ENCODE assay signal across 9 cellular contexts in genomic region chr3:183554377-183554776, GRCh38. TPM values are rescaled to one million over a fixed set of nuclear protein-coding genes. Genes with fewer than 3 reads are reported as not detected.
DNase-seq lines count a peak whose midpoint lies in the region; ATAC-seq and TF ChIP-seq lines count a peak whose summit lies in the region.
"Had no signal": no experiment of that assay in that cellular context is flagged by ENCODE, and none has a peak within 500 bp of the region (broad histone marks: within the 10 kb centered on the region; RNA-seq: fewer than 3 reads in every experiment).

No MANE protein-coding gene starts in this region.

- H3K4me3 Mint-ChIP-seq in activated naive CD8-positive, alpha-beta T cell treated with anti-CD3 and anti-CD28 coated beads for 36 hours, result peak overlapping the region; percentile 99

- H3K27ac ChIP-seq in skeletal muscle tissue (ENCODE audit: low read depth, low read length) (peak overlapping the region; percentile 11), thyroid gland (no peak overlapping the region)

- H3K9me3 Mint-ChIP-seq in activated naive CD8-positive, alpha-beta T cell treated with anti-CD3 and anti-CD28 coated beads for 36 hours, result peaks cover 1% of the 10 kb centered on the region

- TF ChIP-seq POLR2A in thyroid gland (IDR thresholded peaks at IDR 0.05), result no peak

- DNase-seq in NOMO-1 treated with DMSO at 0.1 percent for 48 hours (lab: John Stamatoyannopoulos, UW; ENCODE audit: unreplicated experiment) (peak; percentile 66), NOMO-1 treated with dmso at 0.1 percent for 144 hours (lab: John Stamatoyannopoulos, UW; ENCODE audit: unreplicated experiment) (no peak), thyroid gland (no peak), HPDE6-E6E7 (ENCODE audit: extremely low spot score) (no peak), KG1 (lab: John Stamatoyannopoulos, UW) (no peak)
- peak; percentile 24 for DNase-seq in activated naive CD8-positive, alpha-beta T cell treated with anti-CD3 and anti-CD28 coated beads for 36 hours

- H3K4me1 Mint-ChIP-seq in activated naive CD8-positive, alpha-beta T cell treated with anti-CD3 and anti-CD28 coated beads for 36 hours, result peaks cover 44% of the 10 kb centered on the region

- H3K4me1 ChIP-seq in skeletal muscle tissue (ENCODE audit: control insufficient read depth in 3 of 3, insufficient read depth in 3 of 3, low read length in 3 of 3) (peaks cover 2 to 7% (median 5%) of the 10 kb centered on the region in 3 donors), thyroid gland (no peaks in the 10 kb centered on the region)
- H3K4me1 ChIP-seq: HAP-1 had no signal

- H3K9me3 ChIP-seq in skeletal muscle tissue (ENCODE audit: control insufficient read depth in 3 of 3, low read length in 3 of 3) (no peaks in the 10 kb centered on the region), thyroid gland (no peaks in the 10 kb centered on the region)
- H3K9me3 ChIP-seq: HAP-1 had no signal

- H3K4me3 ChIP-seq in skeletal muscle tissue (ENCODE audit: low read length in 3 of 3) (peak overlapping the region in 1 of 3 donors; percentile 6), thyroid gland (replicated peaks in 1 of 3) (no peak overlapping the region)
- H3K4me3 ChIP-seq: HAP-1 had no signal

- no peaks in the 10 kb centered on the region for H3K27me3 Mint-ChIP-seq in activated naive CD8-positive, alpha-beta T cell treated with anti-CD3 and anti-CD28 coated beads for 36 hours

- ATAC-seq in HG03159 (IDR thresholded peaks at IDR 0.05; ENCODE audit: unreplicated experiment), result peak; percentile 36

- H3K27me3 ChIP-seq in skeletal muscle tissue (ENCODE audit: control insufficient read depth in 3 of 3, insufficient read depth in 3 of 3, low read length in 3 of 3), result no peaks in the 10 kb centered on the region
- no peaks in the 10 kb centered on the region for H3K27me3 ChIP-seq in thyroid gland

- H3K36me3 Mint-ChIP-seq in activated naive CD8-positive, alpha-beta T cell treated with anti-CD3 and anti-CD28 coated beads for 36 hours, result peaks cover 34% of the 10 kb centered on the region

- no peak overlapping the region for H3K9ac ChIP-seq in skeletal muscle tissue (ENCODE audit: low read depth in 1 of 3, low read length in 3 of 3)

- H3K27ac Mint-ChIP-seq in activated naive CD8-positive, alpha-beta T cell treated with anti-CD3 and anti-CD28 coated beads for 36 hours, result peak overlapping the region; percentile 99

- WGBS in thyroid gland, 2 donors, result 81 to 96% methylated on average over 1 of the region's 1 CpG

- intact Hi-C loops in thyroid gland (cut with DNase I), result no loop called here

- H3K36me3 ChIP-seq in skeletal muscle tissue (ENCODE audit: control insufficient read depth in 3 of 3, insufficient read depth in 3 of 3, low read length in 3 of 3) (no peaks in the 10 kb centered on the region), thyroid gland (no peaks in the 10 kb centered on the region)
- H3K36me3 ChIP-seq: HAP-1 had no signal

- no peak for TF ChIP-seq CTCF in thyroid gland (IDR thresholded peaks at IDR 0.05)

RNA-seq across cellular contexts. Expression of gene KLHL6, which starts 1.1 kb away (rescaled TPM):
- 10 to 100 TPM; 26.6 to 26.8 TPM for total RNA-seq in activated naive CD8-positive, alpha-beta T cell treated with anti-CD3 and anti-CD28 coated beads for 36 hours
- total RNA-seq in skeletal muscle tissue (1.0 TPM), thyroid gland (1 to 10 TPM in 3 of 4 donors, under 1 TPM in 1; 0.67 to 2.7 (median 1.0) TPM)

Comparison
In these comparisons a context has a peak if more than half of its experiments do, and no peak if none do; other contexts are left out.
1. DNase-seq: peak in NOMO-1 treated with DMSO at 0.1 percent for 48 hours (single experiment) and activated naive CD8-positive, alpha-beta T cell treated with anti-CD3 and anti-CD28 coated beads for 36 hours (single experiment); none in NOMO-1 treated with dmso at 0.1 percent for 144 hours (single experiment), thyroid gland (0 of 2), HPDE6-E6E7 (single experiment) and KG1 (single experiment).
2. RNA of gene KLHL6, which starts 1.1 kb away (total RNA-seq): 26.6 to 26.8 TPM in activated naive CD8-positive, alpha-beta T cell treated with anti-CD3 and anti-CD28 coated beads for 36 hours; 1.0 TPM in skeletal muscle tissue (single experiment) and 0.67 to 2.7 TPM in thyroid gland; every median in the first group is over 4 times any median in the second.